Comparison of ENCODE assay signal across 15 cellular contexts in genomic region chr9:5621327-5621726, GRCh38. TPM values are rescaled to one million over a fixed set of nuclear protein-coding genes. Genes with fewer than 3 reads are reported as not detected.
DNase-seq lines count a peak whose midpoint lies in the region; ATAC-seq and TF ChIP-seq lines count a peak whose summit lies in the region.
"Had no signal": no experiment of that assay in that cellular context is flagged by ENCODE, and none has a peak within 500 bp of the region (broad histone marks: within the 10 kb centered on the region; RNA-seq: fewer than 3 reads in every experiment).

No MANE protein-coding gene starts in this region.

- H2AFZ ChIP-seq in IMR-90 (replicated peaks; ENCODE audit: low read length, poor library complexity), result no peak overlapping the region

- 76% methylated on average over 2 of the region's 4 CpGs; no CpG with 5 or more reads in 1 of the 2 experiments for WGBS in IMR-90 (ENCODE audit: extremely low coverage in 2 of 2, insufficient read length in 1 of 2), 2 experiments
- 93 to 94% methylated on average over 4 of the region's 4 CpGs for WGBS in endodermal cell (ENCODE audit: insufficient coverage in 1 of 2, insufficient read length in 1 of 2), 2 experiments

- 0 out of 2 replicates have a peak overlapping the region, but pooled peaks have one; percentile 1 for H2AK5ac ChIP-seq in IMR-90 (ENCODE audit: low read depth, low read length)

- no peaks in the 10 kb centered on the region for H3K27me3 Mint-ChIP-seq in osteocyte (ENCODE audit: unreplicated experiment)
- H3K27me3 Mint-ChIP-seq in endodermal cell (ENCODE audit: insufficient read depth), result no peaks in the 10 kb centered on the region
- H3K27me3 Mint-ChIP-seq: stimulated activated memory B cell treated with anti-CD40 and anti-IgM and Interleukin-4, amounts not matched to agents 10 μg/mL and 1 μg/mL and 100 μg/mL, for 72 hours had no signal

- no peak for TF ChIP-seq RAD21 in IMR-90 (IDR thresholded peaks at IDR 0.05; ENCODE audit: low read length)

- H3K27ac Mint-ChIP-seq in osteocyte (ENCODE audit: unreplicated experiment) (peak overlapping the region; percentile 71), endodermal cell (no peak overlapping the region)
- H3K27ac Mint-ChIP-seq: stimulated activated memory B cell treated with anti-CD40 and anti-IgM and Interleukin-4, amounts not matched to agents 10 μg/mL and 1 μg/mL and 100 μg/mL, for 72 hours had no signal

- H3K36me3 ChIP-seq in IMR-90 (ENCODE audit: control insufficient read depth, insufficient read depth, low read length), result no peaks in the 10 kb centered on the region
- H3K36me3 ChIP-seq in colonic mucosa, result no peaks in the 10 kb centered on the region
- no peaks in the 10 kb centered on the region for H3K36me3 ChIP-seq in endodermal cell (ENCODE audit: control insufficient read depth, insufficient read depth, low read length)
- H3K36me3 ChIP-seq: esophagus muscularis mucosa had no signal

- H2BK20ac ChIP-seq in IMR-90 (ENCODE audit: low read depth, low read length), result peak overlapping the region; percentile 41; the same call in 1 of the 2 replicates

- H3K4me3 Mint-ChIP-seq in osteocyte (ENCODE audit: unreplicated experiment) (no peak overlapping the region), endodermal cell (no peak overlapping the region)
- H3K4me3 Mint-ChIP-seq: stimulated activated memory B cell treated with anti-CD40 and anti-IgM and Interleukin-4, amounts not matched to agents 10 μg/mL and 1 μg/mL and 100 μg/mL, for 72 hours had no signal

- no peaks in the 10 kb centered on the region for H3K27me3 ChIP-seq in IMR-90 (ENCODE audit: control insufficient read depth, insufficient read depth, low read length)
- H3K27me3 ChIP-seq in colonic mucosa, result no peaks in the 10 kb centered on the region
- H3K27me3 ChIP-seq in endodermal cell (ENCODE audit: control insufficient read depth, insufficient read depth, low read length, poor library complexity, severe bottlenecking), result no peaks in the 10 kb centered on the region
- H3K27me3 ChIP-seq: esophagus muscularis mucosa had no signal

- DNase-seq in COLO829 (ENCODE audit: low spot score), result peak; percentile 24
- peak; percentile 87 for DNase-seq in IMR-90
- DNase-seq in dermis blood vessel endothelial cell, result peak; percentile 61
- no peak for DNase-seq in osteocyte (ENCODE audit: extremely low spot score, unreplicated experiment)
- DNase-seq in retina, result no peak
- DNase-seq in colonic mucosa, result no peak
- no peak for DNase-seq in endodermal cell
- DNase-seq in amygdala (lab: John Stamatoyannopoulos, UW), result no peak
- DNase-seq: activated CD8-positive, alpha-beta memory T cell treated with anti-CD3 and anti-CD28 coated beads, Interleukin-2, amount 50 U/mL, for 4 hours; GOT3; NCI-H2107 had no signal

- CTCF ChIA-PET in IMR-90 (lab: Yijun Ruan, JAX), result no interaction called here

- no peak overlapping the region; the same call in 2 of the 3 replicates for H2BK15ac ChIP-seq in IMR-90 (ENCODE audit: low read depth, low read length)

- H3K23ac ChIP-seq in IMR-90 (ENCODE audit: low read depth, low read length), result no peak overlapping the region

- no peak overlapping the region for H2AK9ac ChIP-seq in IMR-90 (replicated peaks; ENCODE audit: low read depth, low read length, poor library complexity)

- H4K8ac ChIP-seq in IMR-90 (ENCODE audit: low read depth in 2 of 2, low read length in 2 of 2), result peak overlapping the region; percentile 16 to 51; a peak in 2 of 4 replicates

- TF ChIP-seq POLR2A in IMR-90 (IDR thresholded peaks at IDR 0.05; ENCODE audit: low read depth, low read length), result no peak

- H3K9me3 Mint-ChIP-seq in osteocyte (ENCODE audit: unreplicated experiment), result no peaks in the 10 kb centered on the region
- no peaks in the 10 kb centered on the region for H3K9me3 Mint-ChIP-seq in endodermal cell
- H3K9me3 Mint-ChIP-seq: stimulated activated memory B cell treated with anti-CD40 and anti-IgM and Interleukin-4, amounts not matched to agents 10 μg/mL and 1 μg/mL and 100 μg/mL, for 72 hours had no signal

- no peak overlapping the region for H4K91ac ChIP-seq in IMR-90 (ENCODE audit: insufficient read depth, low read depth, low read length)

- no peak overlapping the region; the same call in 1 of the 2 replicates for H2BK120ac ChIP-seq in IMR-90 (ENCODE audit: low read depth, low read length)

- no peak overlapping the region for H3K14ac ChIP-seq in IMR-90 (replicated peaks; ENCODE audit: low read depth, low read length)

- peak overlapping the region; percentile 87 for H2BK5ac ChIP-seq in IMR-90 (ENCODE audit: low read depth, low read length, poor library complexity, severe bottlenecking)

- H3K4me2 ChIP-seq in IMR-90 (ENCODE audit: low read depth, low read length), result 0 out of 2 replicates have a peak overlapping the region, but pooled peaks have one; percentile 2

- no peak overlapping the region for H3K56ac ChIP-seq in IMR-90 (ENCODE audit: extremely low read depth, insufficient read depth, low read length)

- peaks cover 27 to 50% of the 10 kb centered on the region in 2 experiments for H3K79me1 ChIP-seq in IMR-90 (ENCODE audit: low read depth in 1 of 2, low read length in 2 of 2)

- no peaks in the 10 kb centered on the region for H4K20me1 ChIP-seq in IMR-90 (ENCODE audit: insufficient read depth, low read length)

- in situ Hi-C loops in IMR-90 (cut with MboI; ENCODE audit: low sequenced_read_pairs), result no loop called here

- no TSS peak for BruUV-seq in IMR-90 (replicated peaks; lab: Mats Ljungman, UMichigan)

- dilution Hi-C loops in IMR-90 (cut with HindIII; ENCODE audit: low sequenced_read_pairs, unreplicated experiment), result no loop called here

- TF ChIP-seq CTCF in IMR-90 (conservative IDR thresholded peaks at IDR 0.05; ENCODE audit: low read depth, low read length) (no peak), osteocyte (IDR thresholded peaks at IDR 0.05) (no peak), colonic mucosa (IDR thresholded peaks at IDR 0.05) (no peak), endodermal cell (conservative IDR thresholded peaks at IDR 0.05) (no peak)

- H4K5ac ChIP-seq in IMR-90 (ENCODE audit: low read depth, low read length), result peak overlapping the region; percentile 14; the same call in 1 of the 2 replicates

- POLR2A ChIA-PET in IMR-90 (lab: Charles Lee; ENCODE audit: unreplicated experiment), result interaction anchor here (1.5 kb wide), 1 partner anchor 97 kb away, joined by 3 read pairs; no protein-coding TSS in a partner anchor

- no peaks in the 10 kb centered on the region for H3K9me3 ChIP-seq in IMR-90 (ENCODE audit: control insufficient read depth, insufficient read depth, low read length)
- no peaks in the 10 kb centered on the region for H3K9me3 ChIP-seq in colonic mucosa
- no peaks in the 10 kb centered on the region for H3K9me3 ChIP-seq in endodermal cell (ENCODE audit: control insufficient read depth, low read length)
- H3K9me3 ChIP-seq: esophagus muscularis mucosa had no signal

- no peak overlapping the region for H3K18ac ChIP-seq in IMR-90 (ENCODE audit: low read depth, low read length)

- ATAC-seq in IMR-90 (ENCODE audit: low read depth), result peak; percentile 48
- ATAC-seq: GM12878; Panc1; stimulated activated memory B cell treated with anti-CD40 and anti-IgM and Interleukin-4, amounts not matched to agents 10 μg/mL and 1 μg/mL and 100 μg/mL, for 72 hours had no signal

- peaks cover 2% of the 10 kb centered on the region for H3K4me1 ChIP-seq in IMR-90 (ENCODE audit: control insufficient read depth, insufficient read depth, low read length)
- no peaks in the 10 kb centered on the region for H3K4me1 ChIP-seq in colonic mucosa
- no peaks in the 10 kb centered on the region for H3K4me1 ChIP-seq in endodermal cell (ENCODE audit: control insufficient read depth, insufficient read depth, low read length)

- H3K4ac ChIP-seq in IMR-90 (ENCODE audit: low read depth, low read length), result peak overlapping the region; percentile 56

- H3K4me3 ChIP-seq in IMR-90 (ENCODE audit: insufficient read depth, low read depth, low read length) (no peak overlapping the region), colonic mucosa (no peak overlapping the region), endodermal cell (ENCODE audit: low read length) (no peak overlapping the region)
- H3K4me3 ChIP-seq: esophagus muscularis mucosa, GM12878 had no signal

- no peak overlapping the region for H3K9ac ChIP-seq in IMR-90 (ENCODE audit: low read depth, low read length)
- H3K9ac ChIP-seq in colonic mucosa (ENCODE audit: low read depth in 2 of 2, low read length in 2 of 2), result no peak overlapping the region
- H3K9ac ChIP-seq in endodermal cell (ENCODE audit: extremely low read depth, low read length, poor library complexity, severe bottlenecking), result no peak overlapping the region

- no peaks in the 10 kb centered on the region for H3K36me3 Mint-ChIP-seq in osteocyte (ENCODE audit: unreplicated experiment)
- H3K36me3 Mint-ChIP-seq in endodermal cell (ENCODE audit: low read depth), result peaks cover 3% of the 10 kb centered on the region
- H3K36me3 Mint-ChIP-seq: stimulated activated memory B cell treated with anti-CD40 and anti-IgM and Interleukin-4, amounts not matched to agents 10 μg/mL and 1 μg/mL and 100 μg/mL, for 72 hours had no signal

- H3K4me1 Mint-ChIP-seq in osteocyte (ENCODE audit: unreplicated experiment) (peaks cover 25% of the 10 kb centered on the region), endodermal cell (no peaks in the 10 kb centered on the region)

- intact Hi-C loops in IMR-90 (cut with micrococcal nuclease) (no loop called here), colonic mucosa (cut with DNase I) (no loop called here)

- H3K9me1 ChIP-seq in IMR-90 (ENCODE audit: insufficient read depth, low read length), result peaks cover 3% of the 10 kb centered on the region; the same call in 1 of the 2 replicates

- H3K27ac ChIP-seq in IMR-90 (ENCODE audit: insufficient read depth, low read length) (peak overlapping the region; percentile 64; the same call in 1 of the 2 replicates), colonic mucosa (no peak overlapping the region), endodermal cell (ENCODE audit: low read depth, low read length) (no peak overlapping the region)

TF ChIP-seq in IMR-90, 13 proteins besides CTCF, POLR2A, EP300 and RAD21:
- TF ChIP-seq FOS (IDR thresholded peaks at IDR 0.05; ENCODE audit: low read depth, low read length), result peak; percentile 30; the same call in 1 of the 2 replicates
- TF ChIP-seq BHLHE40 (IDR thresholded peaks at IDR 0.05; ENCODE audit: low read depth, low read length), result no peak

RNA-seq across cellular contexts. Expression of gene RIC1, which starts 7.6 kb away (rescaled TPM):
- total RNA-seq in IMR-90 (2012; rRNA removed), result 68.6 and 76.9 TPM in 2 replicates
- polyA plus RNA-seq in IMR-90 (2012; rRNA removed), result 25.5 and 28.8 TPM in 2 replicates
- 8.9 and 9.9 TPM in 2 replicates for polyA plus RNA-seq in IMR-90 (2012; cell fraction: cytosol; rRNA removed)
- polyA plus RNA-seq in IMR-90 (2012; cell fraction: nucleus; rRNA removed; ENCODE audit: low replicate concordance), result 18.0 and 107 TPM in 2 replicates
- total RNA-seq in dermis blood vessel endothelial cell, result 34.2 and 35.8 TPM in 2 replicates
- total RNA-seq in osteocyte, result 52.4 and 54.7 TPM in 2 replicates
- total RNA-seq in colonic mucosa, result 10 to 100 TPM; 12.8 to 17.9 TPM
- total RNA-seq in endodermal cell, result 10 to 100 TPM; 27.0 to 27.1 TPM
- polyA plus RNA-seq in endodermal cell (2013, experiment 1 of 2), result 16.5 TPM
- polyA plus RNA-seq in endodermal cell (2013, experiment 2 of 2), result 17.4 TPM

Comparison
In these comparisons a context has a peak if more than half of its experiments do, and no peak if none do; other contexts are left out.
1. DNase-seq: peak in COLO829 (single experiment), IMR-90 (single experiment) and dermis blood vessel endothelial cell (single experiment); none in osteocyte (single experiment), retina (single experiment), colonic mucosa (single experiment), endodermal cell (single experiment) and amygdala (0 of 56).